Comparison of ENCODE assay signal across 17 cellular contexts in genomic region chr5:79938468-79938867, GRCh38. TPM values are rescaled to one million over a fixed set of nuclear protein-coding genes. Genes with fewer than 3 reads are reported as not detected.
DNase-seq lines count a peak whose midpoint lies in the region; ATAC-seq, FAIRE-seq and TF ChIP-seq lines count a peak whose summit lies in the region.
"Had no signal": no experiment of that assay in that cellular context is flagged by ENCODE, and none has a peak within 500 bp of the region (broad histone marks: within the 10 kb centered on the region; RNA-seq: fewer than 3 reads in every experiment).

No MANE protein-coding gene starts in this region.

- H3K9me3 ChIP-seq in keratinocyte (ENCODE audit: control insufficient read depth, low read depth, low read length): no peaks in the 10 kb centered on the region
- H3K9me3 ChIP-seq: psoas muscle, transverse colon had no signal

- H4K20me1 ChIP-seq in GM23338 (replicated peaks; ENCODE audit: insufficient read depth) (no peaks in the 10 kb centered on the region), keratinocyte (ENCODE audit: control insufficient read depth, extremely low read depth, insufficient read depth, low read length) (no peaks in the 10 kb centered on the region)

- H3K4me1 ChIP-seq in GM23338 (ENCODE audit: insufficient read depth) (no peaks in the 10 kb centered on the region), keratinocyte (ENCODE audit: control insufficient read depth, extremely low read depth, insufficient read depth, low read length) (peaks cover 25% of the 10 kb centered on the region)
- H3K4me1 ChIP-seq: psoas muscle, transverse colon had no signal

- ATAC-seq in activated CD4-positive, CD25-positive, alpha-beta regulatory T cell treated with anti-CD3 and anti-CD28 coated beads, Interleukin-2, amount 50 U/mL, for 24 hours: peak; percentile 35 to 49
- peak; percentile 46; the same call in 2 of the 3 replicates for ATAC-seq in GM23338
- ATAC-seq in activated CD8-positive, alpha-beta T cell treated with anti-CD3 and anti-CD28 coated beads for 36 hours: peak; percentile 93
- ATAC-seq: naive thymus-derived CD4-positive, alpha-beta T cell; psoas muscle had no signal

- no peaks in the 10 kb centered on the region for H3F3A ChIP-seq in GM23338 (replicated peaks; ENCODE audit: low read depth)

- H3K79me2 ChIP-seq in GM23338 (replicated peaks; ENCODE audit: insufficient read depth) (no peaks in the 10 kb centered on the region), keratinocyte (ENCODE audit: control insufficient read depth, insufficient read depth, low read length) (no peaks in the 10 kb centered on the region)

- CTCF ChIA-PET in activated CD8-positive, alpha-beta T cell treated with anti-CD3 and anti-CD28 coated beads for 36 hours (lab: Charles Lee): no interaction called here
- CTCF ChIA-PET in HEK293T (lab: Yijun Ruan, JAX): interaction anchor here (0.6 kb wide), 1 partner anchor 1113 kb away, joined by 4 read pairs; no protein-coding TSS in a partner anchor

- H3K9me2 ChIP-seq in GM23338 (ENCODE audit: insufficient read depth): no peaks in the 10 kb centered on the region

- no peak for TF ChIP-seq CTCF in GM23338 (conservative IDR thresholded peaks at IDR 0.05; ENCODE audit: low read depth in 2 of 2)
- no peak for TF ChIP-seq CTCF in activated CD8-positive, alpha-beta T cell treated with anti-CD3 and anti-CD28 coated beads for 36 hours (IDR thresholded peaks at IDR 0.05)
- no peak for TF ChIP-seq CTCF in keratinocyte (optimal IDR thresholded peaks at IDR 0.05 in 1 of 3, IDR thresholded peaks at IDR 0.05 in 1 of 3, conservative IDR thresholded peaks at IDR 0.05 in 1 of 3; ENCODE audit: extremely low read depth in 1 of 3, insufficient read depth in 2 of 3, low read length in 3 of 3)

- intact Hi-C loops in activated CD8-positive, alpha-beta T cell treated with anti-CD3 and anti-CD28 coated beads for 36 hours (cut with micrococcal nuclease): no loop called here

- peak; percentile 100 for FAIRE-seq in keratinocyte (lab: Jason Lieb, UNC)

- peaks cover 7% of the 10 kb centered on the region; the same call in 1 of the 3 replicates for H3K4me1 Mint-ChIP-seq in GM23338
- H3K4me1 Mint-ChIP-seq in activated CD8-positive, alpha-beta T cell treated with anti-CD3 and anti-CD28 coated beads for 36 hours (ENCODE audit: low read depth): peaks cover 16% of the 10 kb centered on the region

- no peak overlapping the region for H3K4me3 ChIP-seq in GM23338
- H3K4me3 ChIP-seq in keratinocyte (ENCODE audit: control insufficient read depth in 2 of 3, extremely low read depth in 1 of 3, insufficient read depth in 2 of 3, low read depth in 1 of 3, low read length in 3 of 3): peak overlapping the region in 1 of 3 experiments; percentile 35
- H3K4me3 ChIP-seq: cardiac muscle cell, psoas muscle, transverse colon had no signal

- POLR2A ChIA-PET in activated CD8-positive, alpha-beta T cell treated with anti-CD3 and anti-CD28 coated beads for 36 hours (lab: Charles Lee): interaction anchor here (1.5 kb wide), 1 partner anchor 52 kb away, joined by 3 read pairs; the partner anchor contains the start of gene MTX3
- POLR2A ChIA-PET in HEK293T (lab: Yijun Ruan, JAX): no interaction called here

- no peak overlapping the region for H3K4me3 Mint-ChIP-seq in GM23338
- H3K4me3 Mint-ChIP-seq in activated CD8-positive, alpha-beta T cell treated with anti-CD3 and anti-CD28 coated beads for 36 hours: no peak overlapping the region
- H3K4me3 Mint-ChIP-seq: naive thymus-derived CD4-positive, alpha-beta T cell had no signal

- H2AFZ ChIP-seq in GM23338: peak overlapping the region; percentile 93
- peak overlapping the region; percentile 86 for H2AFZ ChIP-seq in keratinocyte (ENCODE audit: control insufficient read depth, low read length)

- dilution Hi-C loops in keratinocyte (cut with MboI; ENCODE audit: extremely low pct_ligation_motif_present, low sequenced_read_pairs): no loop called here

- H3K27ac ChIP-seq in GM23338 (ENCODE audit: low read depth) (no peak overlapping the region), keratinocyte (ENCODE audit: control insufficient read depth, insufficient read depth, low read length) (peak overlapping the region; percentile 67)
- H3K27ac ChIP-seq: cardiac muscle cell, psoas muscle, transverse colon had no signal

- no peaks in the 10 kb centered on the region for H3K9me1 ChIP-seq in keratinocyte (ENCODE audit: control insufficient read depth, extremely low read depth, insufficient read depth, low read length)

- H3K27me3 ChIP-seq in GM23338 (ENCODE audit: insufficient read depth): no peaks in the 10 kb centered on the region
- H3K27me3 ChIP-seq in keratinocyte (ENCODE audit: control insufficient read depth, extremely low read depth, insufficient read depth, low read length): no peaks in the 10 kb centered on the region
- H3K27me3 ChIP-seq: cardiac muscle cell, transverse colon had no signal

- H3K27ac Mint-ChIP-seq in GM23338: peak overlapping the region; percentile 71; the same call in 1 of the 2 replicates
- H3K27ac Mint-ChIP-seq in activated CD8-positive, alpha-beta T cell treated with anti-CD3 and anti-CD28 coated beads for 36 hours: no peak overlapping the region

- H3K4me2 ChIP-seq in GM23338 (no peak overlapping the region), keratinocyte (ENCODE audit: control insufficient read depth, extremely low read depth, insufficient read depth, low read depth, low read length) (peak overlapping the region; percentile 47)

- H3K36me3 ChIP-seq in GM23338 (ENCODE audit: insufficient read depth) (no peaks in the 10 kb centered on the region), keratinocyte (ENCODE audit: control insufficient read depth in 2 of 2, extremely low read depth in 1 of 2, insufficient read depth in 2 of 2, low read length in 2 of 2) (no peaks in the 10 kb centered on the region)
- H3K36me3 ChIP-seq: cardiac muscle cell, transverse colon had no signal

- no peaks in the 10 kb centered on the region for H3K9me3 Mint-ChIP-seq in GM23338
- no peaks in the 10 kb centered on the region for H3K9me3 Mint-ChIP-seq in activated CD8-positive, alpha-beta T cell treated with anti-CD3 and anti-CD28 coated beads for 36 hours

- peak overlapping the region; percentile 4 for H3K9ac ChIP-seq in keratinocyte (ENCODE audit: control insufficient read depth, extremely low read depth, insufficient read depth, low read length)

- no peaks in the 10 kb centered on the region for H3K36me3 Mint-ChIP-seq in GM23338 (ENCODE audit: low read depth)
- H3K36me3 Mint-ChIP-seq in activated CD8-positive, alpha-beta T cell treated with anti-CD3 and anti-CD28 coated beads for 36 hours (ENCODE audit: low read depth): no peaks in the 10 kb centered on the region
- H3K36me3 Mint-ChIP-seq: naive thymus-derived CD4-positive, alpha-beta T cell had no signal

- no peaks in the 10 kb centered on the region for H3K27me3 Mint-ChIP-seq in GM23338 (ENCODE audit: insufficient read depth, low read depth, poor library complexity)
- H3K27me3 Mint-ChIP-seq in activated CD8-positive, alpha-beta T cell treated with anti-CD3 and anti-CD28 coated beads for 36 hours: no peaks in the 10 kb centered on the region

- no peak for DNase-seq in activated CD4-positive, CD25-positive, alpha-beta regulatory T cell (lab: John Stamatoyannopoulos, UW)
- no peak for DNase-seq in GM23338 (ENCODE audit: low spot score)
- DNase-seq in activated CD8-positive, alpha-beta T cell treated with anti-CD3 and anti-CD28 coated beads for 36 hours: peak; percentile 80
- peak; percentile 88 for DNase-seq in keratinocyte (ENCODE audit: low read depth, low spot score)
- no peak for DNase-seq in NCI-H526 treated with DMSO at 0.1 percent for 48 hours (lab: John Stamatoyannopoulos, UW)
- DNase-seq in NCI-H446 treated with DMSO at 0.1 percent for 48 hours (lab: John Stamatoyannopoulos, UW): no peak
- DNase-seq in HEK293T (ENCODE audit: extremely low spot score): no peak
- DNase-seq: 8988T; effector CD8-positive, alpha-beta T cell; foreskin fibroblast; naive thymus-derived CD4-positive, alpha-beta T cell; NCI-H2081 treated with DMSO at 0.1 percent for 48 hours; psoas muscle; stimulated activated CD4-positive, alpha-beta T cell treated with anti-CD3 and anti-CD28 coated beads, Interleukin-12 subunit alpha, Interleukin-12 subunit beta, amount 100 ng/mL, for 4 hours; transverse colon had no signal

TF ChIP-seq in GM23338, 12 proteins besides CTCF, POLR2A, EP300 and RAD21 (continues in another document):
- no peak for TF ChIP-seq ETS1 (IDR thresholded peaks at IDR 0.05)
- TF ChIP-seq CREB1 (CRISPR knock-in tag; IDR thresholded peaks at IDR 0.05; ENCODE audit: low read depth): no peak

TF ChIP-seq in HEK293T, 16 proteins besides CTCF, POLR2A, EP300 and RAD21:
- TF ChIP-seq BHLHE40 (IDR thresholded peaks at IDR 0.05; ENCODE audit: borderline replicate concordance): no peak

RNA-seq across cellular contexts. Expression of gene MTX3, which starts 52.6 kb away (rescaled TPM):
- total RNA-seq in GM23338 (2014; rRNA removed; shearing (Covaris generic)): 33.2 and 33.8 TPM in 2 replicates
- polyA plus RNA-seq in GM23338 (2016; fragmentation: Nextera tagmentation; extraction: Ambion mirVana): 9.4 and 11.3 TPM in 2 replicates
- total RNA-seq in activated CD8-positive, alpha-beta T cell treated with anti-CD3 and anti-CD28 coated beads for 36 hours: 10 to 100 TPM; 18.1 to 18.5 TPM
- 10.0 to 14.3 TPM (median 11.1 TPM) in 3 replicates for polyA plus RNA-seq in keratinocyte
- polyA plus RNA-seq in keratinocyte (2011; ENCODE audit: low read depth): 3.3 TPM
- polyA plus RNA-seq in keratinocyte (2011; cell fraction: cytosol; rRNA removed): 5.1 and 10.2 TPM in 2 replicates
- polyA plus RNA-seq in keratinocyte (2011; cell fraction: nucleus; rRNA removed): 12.9 and 16.7 TPM in 2 replicates
- 5.9 and 7.5 TPM in 2 replicates for polyA plus RNA-seq in keratinocyte (2012; ENCODE audit: low replicate concordance)
- 6.7 to 13.5 TPM (median 9.8 TPM) in 3 replicates for polyA minus RNA-seq in keratinocyte
- polyA minus RNA-seq in keratinocyte (2011; cell fraction: cytosol; rRNA and poly(A)+ RNA removed): 9.6 TPM
- polyA minus RNA-seq in keratinocyte (2011; cell fraction: nucleus; rRNA and poly(A)+ RNA removed): 9.5 and 16.8 TPM in 2 replicates

Comparison
In these comparisons a context has a peak if more than half of its experiments do, and no peak if none do; other contexts are left out.
1. ATAC-seq: peak in every context shown above with its lines; median percentile 93 in activated CD8-positive, alpha-beta T cell treated with anti-CD3 and anti-CD28 coated beads for 36 hours; 46 in GM23338; 42 in activated CD4-positive, CD25-positive, alpha-beta regulatory T cell treated with anti-CD3 and anti-CD28 coated beads, Interleukin-2, amount 50 U/mL, for 24 hours.
2. DNase-seq: peak in activated CD8-positive, alpha-beta T cell treated with anti-CD3 and anti-CD28 coated beads for 36 hours (single experiment) and keratinocyte (single experiment); none in activated CD4-positive, CD25-positive, alpha-beta regulatory T cell (0 of 4), GM23338 (single experiment), NCI-H526 treated with DMSO at 0.1 percent for 48 hours (single experiment), NCI-H446 treated with DMSO at 0.1 percent for 48 hours (single experiment) and HEK293T (single experiment).